Comparison of ENCODE assay signal across 25 cellular contexts in genomic region chr13:55576389-55576788, GRCh38.
"Had no signal": no experiment of that assay in that cellular context is flagged by ENCODE, and none has a peak within 500 bp of the region (broad histone marks: within the 10 kb centered on the region; RNA-seq: fewer than 3 reads in every experiment).

No MANE protein-coding gene starts in this region.

- H3K4me1 Mint-ChIP-seq: activated CD4-positive, alpha-beta T cell treated with anti-CD3 and anti-CD28 coated beads, Interleukin-2, amount 10 ng/mL, durations not matched to agents 7 days and 5 days; activated naive CD4-positive, alpha-beta T cell treated with anti-CD3 and anti-CD28 coated beads, Interleukin-2, amount 10 ng/mL, durations not matched to agents 7 days and 5 days; activated naive CD8-positive, alpha-beta T cell treated with anti-CD3 and anti-CD28 coated beads, Interleukin-2, amount 50 U/mL, for 24 hours; T-cell had no signal

- H3K9me3 ChIP-seq: gastrocnemius medialis, heart left ventricle, prostate gland, stomach had no signal

- H3K4me1 ChIP-seq: gastrocnemius medialis, heart left ventricle, prostate gland, stomach had no signal

- H3K36me3 Mint-ChIP-seq: activated naive CD4-positive, alpha-beta T cell treated with anti-CD3 and anti-CD28 coated beads, Interleukin-2, amount 10 ng/mL, durations not matched to agents 7 days and 5 days; T-cell; type B pancreatic cell had no signal

- DNase-seq: activated CD4-positive, alpha-beta T cell treated with anti-CD3 and anti-CD28 coated beads, Interleukin-2, amount 10 ng/mL, durations not matched to agents 7 days and 5 days; activated CD8-positive, alpha-beta memory T cell treated with anti-CD3 and anti-CD28 coated beads for 24 hours; activated CD8-positive, alpha-beta memory T cell treated with anti-CD3 and anti-CD28 coated beads, Interleukin-2, amount 50 U/mL, for 48 hours; activated effector memory CD4-positive, alpha-beta T cell treated with Interleukin-2 at 50 U/mL for 16 hours; activated naive CD4-positive, alpha-beta T cell treated with anti-CD3 and anti-CD28 coated beads, Interleukin-2, amount 10 ng/mL, durations not matched to agents 7 days and 5 days; activated naive CD8-positive, alpha-beta T cell treated with anti-CD3 and anti-CD28 coated beads, Interleukin-2, amount 50 U/mL, for 24 hours; activated T-cell treated with anti-CD3 and anti-CD28 coated beads, Interleukin-2, amount 50 U/mL, for 48 hours; anterior cingulate cortex; brain microvascular endothelial cell; erythroblast; gastrocnemius medialis; heart left ventricle; kidney; midbrain; right cardiac atrium; stomach; T-cell; T-helper 9 cell had no signal

- H3K4me3 Mint-ChIP-seq: activated CD4-positive, alpha-beta T cell treated with anti-CD3 and anti-CD28 coated beads, Interleukin-2, amount 10 ng/mL, durations not matched to agents 7 days and 5 days; activated naive CD4-positive, alpha-beta T cell treated with anti-CD3 and anti-CD28 coated beads, Interleukin-2, amount 10 ng/mL, durations not matched to agents 7 days and 5 days; activated naive CD8-positive, alpha-beta T cell treated with anti-CD3 and anti-CD28 coated beads, Interleukin-2, amount 50 U/mL, for 24 hours; nephron progenitor cell; T-cell; type B pancreatic cell had no signal

- H3K36me3 ChIP-seq: brain microvascular endothelial cell, gastrocnemius medialis, heart left ventricle, prostate gland, stomach had no signal

- H3K9me3 Mint-ChIP-seq: nephron progenitor cell had no signal

- H3K27me3 ChIP-seq: brain microvascular endothelial cell, gastrocnemius medialis, heart left ventricle, stomach had no signal

- H3K27ac Mint-ChIP-seq: activated CD4-positive, alpha-beta T cell treated with anti-CD3 and anti-CD28 coated beads, Interleukin-2, amount 10 ng/mL, durations not matched to agents 7 days and 5 days; activated naive CD4-positive, alpha-beta T cell treated with anti-CD3 and anti-CD28 coated beads, Interleukin-2, amount 10 ng/mL, durations not matched to agents 7 days and 5 days; activated naive CD8-positive, alpha-beta T cell treated with anti-CD3 and anti-CD28 coated beads, Interleukin-2, amount 50 U/mL, for 24 hours; T-cell; type B pancreatic cell had no signal

- H3K27me3 Mint-ChIP-seq: activated CD4-positive, alpha-beta T cell treated with anti-CD3 and anti-CD28 coated beads, Interleukin-2, amount 10 ng/mL, durations not matched to agents 7 days and 5 days; activated naive CD4-positive, alpha-beta T cell treated with anti-CD3 and anti-CD28 coated beads, Interleukin-2, amount 10 ng/mL, durations not matched to agents 7 days and 5 days; activated naive CD8-positive, alpha-beta T cell treated with anti-CD3 and anti-CD28 coated beads, Interleukin-2, amount 50 U/mL, for 24 hours; T-cell had no signal

- H3K4me3 ChIP-seq: coronary artery, gastrocnemius medialis, heart left ventricle, prostate gland, skin epidermis, stomach had no signal

- H3K27ac ChIP-seq: brain microvascular endothelial cell, coronary artery, gastrocnemius medialis, heart left ventricle, prostate gland, skin epidermis, stomach had no signal

- ATAC-seq: activated CD4-positive, CD25-positive, alpha-beta regulatory T cell treated with anti-CD3 and anti-CD28 coated beads, Interleukin-2, amount 50 U/mL, for 24 hours; activated naive CD8-positive, alpha-beta T cell treated with anti-CD3 and anti-CD28 coated beads, Interleukin-2, amount 50 U/mL, for 24 hours; gastrocnemius medialis; heart left ventricle; left lobe of liver; right cardiac atrium; T-cell had no signal
